In genomic region chr19:10069046-10069445, GRCh38 we compare ENCODE assay signal across 25 cellular contexts. TPM values are rescaled to one million over a fixed set of nuclear protein-coding genes. Genes with fewer than 3 reads are reported as not detected.
A peak's percentile ranks its signal among the peaks of the same experiment; 100 is the strongest.
DNase-seq lines count a peak whose midpoint lies in the region; ATAC-seq, FAIRE-seq and TF ChIP-seq lines count a peak whose summit lies in the region.
"Had no signal": no experiment of that assay in that cellular context is flagged by ENCODE, and none has a peak within 500 bp of the region (broad histone marks: within the 10 kb centered on the region; RNA-seq: fewer than 3 reads in every experiment).

No MANE protein-coding gene starts in this region.

- H4K91ac ChIP-seq in neuronal stem cell (ENCODE audit: low read depth, low read length, poor library complexity): no peak overlapping the region

- peaks cover 0 to 5% (median 1%) of the 10 kb centered on the region in 3 experiments for H3K27me3 ChIP-seq in neuronal stem cell (ENCODE audit: control insufficient read depth in 3 of 3, insufficient read depth in 3 of 3, low read depth in 1 of 3, low read length in 3 of 3)
- H3K27me3 ChIP-seq in spleen (replicated peaks in 1 of 7): peaks cover 0 to 14% (median 0%) of the 10 kb centered on the region in 7 donors
- H3K27me3 ChIP-seq: colonic mucosa, hepatocyte had no signal

- H3K18ac ChIP-seq in neuronal stem cell (ENCODE audit: low read length): peak overlapping the region; percentile 17

- no peak overlapping the region for H3K4me3 Mint-ChIP-seq in effector memory CD8-positive, alpha-beta T cell
- H3K4me3 Mint-ChIP-seq: activated T-cell treated with anti-CD3 and anti-CD28 coated beads, Interleukin-2, amount 50 U/mL, for 4 hours; B cell had no signal

- H3K4me1 ChIP-seq in neuronal stem cell (ENCODE audit: control insufficient read depth in 2 of 2, insufficient read depth in 1 of 2, low read depth in 1 of 2, low read length in 2 of 2) (peaks cover 0 to 2% of the 10 kb centered on the region in 2 donors), spleen (no peaks in the 10 kb centered on the region)
- H3K4me1 ChIP-seq: colonic mucosa had no signal

- no peaks in the 10 kb centered on the region for H3K36me3 Mint-ChIP-seq in effector memory CD8-positive, alpha-beta T cell (ENCODE audit: insufficient read depth)

- H3K9me3 ChIP-seq in neuronal stem cell (replicated peaks in 1 of 2; ENCODE audit: control insufficient read depth in 2 of 2, insufficient read depth in 1 of 2, low read depth in 1 of 2, low read length in 2 of 2) (peaks cover 0 to 1% of the 10 kb centered on the region in 2 donors), spleen (peaks cover 3 to 12% (median 7%) of the 10 kb centered on the region in 8 donors)
- H3K9me3 ChIP-seq: colonic mucosa, neutrophil had no signal

- H2BK15ac ChIP-seq in neuronal stem cell (ENCODE audit: low read length): no peak overlapping the region

- H3K4me2 ChIP-seq in neuronal stem cell (ENCODE audit: insufficient read depth, low read length, poor library complexity, severe bottlenecking): no peak overlapping the region
- H3K4me2 ChIP-seq: hepatocyte had no signal

- H3K9me3 Mint-ChIP-seq in effector memory CD8-positive, alpha-beta T cell: no peaks in the 10 kb centered on the region
- H3K9me3 Mint-ChIP-seq: activated T-cell treated with anti-CD3 and anti-CD28 coated beads, Interleukin-2, amount 50 U/mL, for 4 hours had no signal

- no peak overlapping the region for H2BK5ac ChIP-seq in neuronal stem cell (ENCODE audit: low read length)

- intact Hi-C loops in spleen (cut with DNase I; ENCODE audit: low total_unique reads): no loop called here

- no peak overlapping the region for H3K23ac ChIP-seq in neuronal stem cell (ENCODE audit: low read depth, low read length, poor library complexity)

- no peak for FAIRE-seq in GM19239 (lab: Jason Lieb, UNC)
- FAIRE-seq: frontal cortex, G401.6 had no signal

- no peak for TF ChIP-seq POLR2A in spleen (IDR thresholded peaks at IDR 0.05)

- H2AFZ ChIP-seq in neuronal stem cell (ENCODE audit: low read length): no peak overlapping the region
- H2AFZ ChIP-seq: hepatocyte had no signal

- H3K4me1 Mint-ChIP-seq in effector memory CD8-positive, alpha-beta T cell (ENCODE audit: low read depth in 2 of 2): peaks cover 9 to 10% of the 10 kb centered on the region in 2 donors
- H3K4me1 Mint-ChIP-seq: B cell had no signal

- peak overlapping the region; percentile 58 to 60 for H3K27ac Mint-ChIP-seq in effector memory CD8-positive, alpha-beta T cell
- H3K27ac Mint-ChIP-seq: B cell, progenitor cell of endocrine pancreas had no signal

- H3K4me3 ChIP-seq in neuronal stem cell (ENCODE audit: low read length in 2 of 2): no peak overlapping the region
- no peak overlapping the region for H3K4me3 ChIP-seq in spleen
- H3K4me3 ChIP-seq: colonic mucosa, hepatocyte had no signal

- H3K36me3 ChIP-seq in neuronal stem cell (replicated peaks in 1 of 2; ENCODE audit: control insufficient read depth in 2 of 2, insufficient read depth in 2 of 2, low read length in 2 of 2) (no peaks in the 10 kb centered on the region), spleen (no peaks in the 10 kb centered on the region)
- H3K36me3 ChIP-seq: colonic mucosa, neutrophil had no signal

- no peak overlapping the region for H4K8ac ChIP-seq in neuronal stem cell (ENCODE audit: low read depth, low read length)

- H3K9ac ChIP-seq in neuronal stem cell (ENCODE audit: low read depth, low read length, poor library complexity): no peak overlapping the region

- peaks cover 2% of the 10 kb centered on the region for H3K79me1 ChIP-seq in neuronal stem cell (ENCODE audit: low read depth, low read length)

- no peak overlapping the region for H2BK12ac ChIP-seq in neuronal stem cell (ENCODE audit: low read length)

- no peak for ATAC-seq in effector memory CD8-positive, alpha-beta T cell (replicated peaks)
- no peak for ATAC-seq in HG02852 (IDR thresholded peaks at IDR 0.05; ENCODE audit: unreplicated experiment)
- ATAC-seq: activated T-cell treated with anti-CD3 and anti-CD28 coated beads, Interleukin-2, amount 50 U/mL, for 4 hours; stimulated activated naive CD8-positive, alpha-beta T cell treated with anti-CD3 and anti-CD28 coated beads, Interleukin-15, Interleukin-2, amounts not matched to agents 100 U/mL and 50 U/mL, for 24 hours had no signal

- H3K14ac ChIP-seq in neuronal stem cell (ENCODE audit: low read length): peak overlapping the region; percentile 71

- peak overlapping the region; percentile 81 for H2AK5ac ChIP-seq in neuronal stem cell (ENCODE audit: low read depth, low read length)

- no CpG with 5 or more reads among the region's 6 CpGs for WGBS in neuronal stem cell (ENCODE audit: extremely low coverage in 2 of 2, insufficient read length in 2 of 2, insufficient replicate concordance in 1 of 2), 2 donors
- 71 to 81% (median 78%) methylated on average over 6 of the region's 6 CpGs for WGBS in spleen, 5 donors

- DNase-seq in Daoy (ENCODE audit: low read depth): peak; percentile 61
- DNase-seq in RPMI7951 (ENCODE audit: low read depth): peak; percentile 25
- DNase-seq in effector memory CD8-positive, alpha-beta T cell: no peak
- DNase-seq in neuronal stem cell (ENCODE audit: low spot score): no peak
- DNase-seq in activated CD4-positive, alpha-beta T cell treated with anti-CD3 and anti-CD28 coated beads, Interleukin-2, amount 50 U/mL, for 48 hours: no peak
- no peak for DNase-seq in spleen
- no peak for DNase-seq in GM19239 (ENCODE audit: insufficient read length, low spot score)
- DNase-seq: activated CD4-positive, alpha-beta T cell treated with anti-CD3 and anti-CD28 coated beads for 4 hours; activated gamma-delta T cell treated with Interleukin-2 at 50 U/mL for 16 hours; activated T-cell treated with anti-CD3 and anti-CD28 coated beads, Interleukin-2, amount 50 U/mL, for 4 hours; amniotic stem cell; colonic mucosa; effector memory CD4-positive, alpha-beta T cell; KG1; NCI-H1436; NCI-H446 treated with DMSO at 0.1 percent for 48 hours; NCI-H82; stimulated activated naive CD8-positive, alpha-beta T cell treated with anti-CD3 and anti-CD28 coated beads, Interleukin-15, Interleukin-2, amounts not matched to agents 100 U/mL and 50 U/mL, for 24 hours had no signal

- no peak overlapping the region for H3K4ac ChIP-seq in neuronal stem cell (ENCODE audit: low read length)

- H3K27ac ChIP-seq in neuronal stem cell (replicated peaks; ENCODE audit: low read length) (no peak overlapping the region), spleen (no peak overlapping the region)
- H3K27ac ChIP-seq: colonic mucosa, hepatocyte, neutrophil had no signal

- H2BK120ac ChIP-seq in neuronal stem cell (ENCODE audit: low read depth, low read length): no peak overlapping the region

- H3K27me3 Mint-ChIP-seq in effector memory CD8-positive, alpha-beta T cell: peaks cover 0 to 2% of the 10 kb centered on the region in 2 donors

- no peak for TF ChIP-seq CTCF in spleen (IDR thresholded peaks at IDR 0.05 in 8 of 11, conservative IDR thresholded peaks at IDR 0.05 in 3 of 11)

RNA-seq across cellular contexts. Expression of gene SHFL, which starts 17.1 kb away (rescaled TPM):
- 11.1 and 11.4 TPM in 2 replicates for total RNA-seq in Daoy (2014; rRNA removed; shearing (Covaris generic))
- 15.6 and 21.9 TPM in 2 replicates for total RNA-seq in RPMI7951 (2014; rRNA removed; shearing (Covaris generic))
- polyA plus RNA-seq in neuronal stem cell (2013, experiment 1 of 2): 0.77 TPM
- 0.71 TPM for polyA plus RNA-seq in neuronal stem cell (2013, experiment 2 of 2)
- 10 to 100 TPM; 52.2 to 65.6 (median 57.8) TPM for total RNA-seq in spleen
- 10 to 100 TPM; 33.0 to 55.8 (median 42.6) TPM for polyA plus RNA-seq in spleen

RNA-seq across cellular contexts. Expression of gene ANGPTL6, which starts 33.4 kb away (rescaled TPM):
- 0.69 TPM in 1 of 2 replicates, not detected in the other for total RNA-seq in Daoy (2014; rRNA removed; shearing (Covaris generic))
- total RNA-seq in RPMI7951 (2014; rRNA removed; shearing (Covaris generic)): 0.98 TPM in 1 of 2 replicates, not detected in the other
- polyA plus RNA-seq in neuronal stem cell (2013, experiment 1 of 2): not detected
- polyA plus RNA-seq in neuronal stem cell (2013, experiment 2 of 2): not detected
- total RNA-seq in spleen: 1 to 10 TPM; 1.4 to 4.8 (median 3.4) TPM
- polyA plus RNA-seq in spleen: 10 to 100 TPM; 10.6 to 18.4 (median 12.6) TPM
- total RNA-seq: frontal cortex, progenitor cell of endocrine pancreas had no signal

RNA-seq across cellular contexts. Expression of gene PPAN, which starts 37.1 kb away (rescaled TPM):
- 55.3 and 68.6 TPM in 2 replicates for total RNA-seq in Daoy (2014; rRNA removed; shearing (Covaris generic))
- 17.8 and 19.3 TPM in 2 replicates for total RNA-seq in RPMI7951 (2014; rRNA removed; shearing (Covaris generic))
- polyA plus RNA-seq in neuronal stem cell (2013, experiment 1 of 2): 16.9 TPM
- 18.4 TPM for polyA plus RNA-seq in neuronal stem cell (2013, experiment 2 of 2)
- 10 to 100 TPM; 26.8 to 52.1 (median 40.9) TPM for total RNA-seq in spleen
- polyA plus RNA-seq in spleen: 10 to 100 TPM; 46.1 to 90.2 (median 60.3) TPM

RNA-seq across cellular contexts. Expression of gene P2RY11, which starts 42.4 kb away (rescaled TPM):
- total RNA-seq in Daoy (2014; rRNA removed; shearing (Covaris generic)): 3.4 and 3.6 TPM in 2 replicates
- 1.1 and 1.2 TPM in 2 replicates for total RNA-seq in RPMI7951 (2014; rRNA removed; shearing (Covaris generic))
- polyA plus RNA-seq in neuronal stem cell (2013, experiment 1 of 2): 4.2 TPM
- 3.9 TPM for polyA plus RNA-seq in neuronal stem cell (2013, experiment 2 of 2)
- 10 to 100 TPM; 10.9 to 24.2 (median 18.2) TPM for total RNA-seq in spleen
- 10 to 100 TPM in 2 of 3 donors, 1 to 10 TPM in 1; 7.9 to 18.2 (median 14.7) TPM for polyA plus RNA-seq in spleen

RNA-seq across cellular contexts. Expression of gene EIF3G, which starts 50.7 kb away (rescaled TPM):
- 376 and 400 TPM in 2 replicates for total RNA-seq in Daoy (2014; rRNA removed; shearing (Covaris generic))
- 264 and 284 TPM in 2 replicates for total RNA-seq in RPMI7951 (2014; rRNA removed; shearing (Covaris generic))
- polyA plus RNA-seq in neuronal stem cell (2013, experiment 1 of 2): 165 TPM
- 159 TPM for polyA plus RNA-seq in neuronal stem cell (2013, experiment 2 of 2)
- total RNA-seq in spleen: 100 to 1,000 TPM; 165 to 209 (median 194) TPM
- polyA plus RNA-seq in spleen: 100 to 1,000 TPM; 200 to 262 (median 213) TPM

Comparison
In these comparisons a context has a peak if more than half of its experiments do, and no peak if none do; other contexts are left out.
1. DNase-seq: peak in Daoy (single experiment) and RPMI7951 (single experiment); none in effector memory CD8-positive, alpha-beta T cell (0 of 3), neuronal stem cell (single experiment), activated CD4-positive, alpha-beta T cell treated with anti-CD3 and anti-CD28 coated beads, Interleukin-2, amount 50 U/mL, for 48 hours (0 of 2), spleen (single experiment) and GM19239 (single experiment).